ENCODE assay signal across 8 cellular contexts in the genomic region with DNA sequence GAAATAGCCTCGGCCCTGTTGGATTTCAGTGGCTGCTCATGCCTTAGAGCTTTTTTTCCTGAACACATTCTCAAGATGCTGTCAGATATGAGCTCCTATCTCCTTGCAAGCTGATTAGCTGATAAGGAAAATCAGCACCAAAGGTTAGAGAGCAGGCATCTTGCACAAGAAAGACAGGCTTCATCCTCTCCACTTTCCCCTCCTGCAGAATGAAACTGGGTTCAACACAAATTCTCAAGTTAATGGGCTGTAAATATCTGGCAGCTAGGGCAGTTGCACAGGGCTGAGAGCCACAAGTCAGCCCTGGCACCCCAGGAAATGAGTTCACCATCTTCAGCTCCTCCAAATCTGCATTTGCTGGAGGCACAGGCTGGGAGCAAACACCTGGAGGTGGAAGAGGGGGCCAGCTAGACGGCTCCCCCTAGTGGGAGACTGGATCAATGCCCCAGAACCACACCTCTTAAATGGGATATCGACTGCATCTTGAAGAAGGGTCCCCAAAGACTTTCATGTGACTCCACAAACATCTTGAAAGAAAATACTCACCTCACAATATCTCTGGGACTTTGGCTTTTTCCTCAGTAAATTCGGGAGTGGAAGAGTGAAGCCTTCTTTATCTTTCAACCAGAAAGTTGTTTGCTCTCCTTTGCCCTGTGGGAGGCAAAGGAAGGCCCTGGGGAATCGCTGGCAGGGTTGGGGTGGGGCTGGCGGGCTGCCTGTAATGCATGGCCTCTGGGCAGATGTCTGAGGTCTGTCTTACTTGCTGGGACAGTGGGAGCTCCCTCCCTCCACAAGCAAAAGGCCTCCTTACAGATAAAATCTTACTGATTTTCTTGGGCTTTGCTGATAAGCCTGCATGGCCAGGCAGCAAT.
DNase-seq lines count a peak whose midpoint lies in the region; ATAC-seq and TF ChIP-seq lines count a peak whose summit lies in the region.

No MANE protein-coding gene starts in this region.

- H3K4me2 ChIP-seq in OCI-LY3 (ENCODE audit: low read length): no peak overlapping the region

- peak; percentile 83 for ATAC-seq in HG02759 (IDR thresholded peaks at IDR 0.05; ENCODE audit: unreplicated experiment)

- H3K27ac ChIP-seq in 22Rv1 (no peak overlapping the region), OCI-LY3 (ENCODE audit: low read length) (no peak overlapping the region)

- no peaks in the 10 kb centered on the region for H3K36me3 ChIP-seq in OCI-LY3 (replicated peaks; ENCODE audit: low read depth, low read length)

- no peaks in the 10 kb centered on the region for H3K9me3 ChIP-seq in OCI-LY3 (ENCODE audit: insufficient read depth, low read length)

- no peak overlapping the region for H3K4me3 ChIP-seq in OCI-LY3 (ENCODE audit: low read length)
- H3K4me3 ChIP-seq in astrocyte of the spinal cord (ENCODE audit: low read depth, low read length): no peak overlapping the region

- no peaks in the 10 kb centered on the region for H4K20me1 ChIP-seq in OCI-LY3 (ENCODE audit: insufficient read depth, low read length)

- DNase-seq in GDM1 (lab: John Stamatoyannopoulos, UW) (peak; percentile 18), astrocyte of the spinal cord (ENCODE audit: low read depth, low spot score) (peak; percentile 14), iPS-NIHi7 (ENCODE audit: extremely low spot score) (peak; percentile 90), NCI-H1417 treated with DMSO at 0.1 percent for 48 hours (lab: John Stamatoyannopoulos, UW) (no peak)
- peak in 2 of 3 donors; percentile 2 to 18 for DNase-seq in stimulated activated CD4-positive, alpha-beta T cell treated with anti-CD3 and anti-CD28 coated beads, TNF-alpha, amount 100 ng/mL, for 48 hours (ENCODE audit: low read depth in 3 of 3)

- no peak overlapping the region for H2AFZ ChIP-seq in OCI-LY3 (ENCODE audit: low read depth, low read length)

- H3K27me3 ChIP-seq in OCI-LY3 (ENCODE audit: low read depth, low read length): 0 out of 2 replicates have a peak, but pooled peaks cover 5% of the 10 kb centered on the region

- H3K4me1 ChIP-seq in OCI-LY3 (ENCODE audit: low read length): no peaks in the 10 kb centered on the region; the same call in 1 of the 2 replicates

- TF ChIP-seq CTCF in 22Rv1 (IDR thresholded peaks at IDR 0.05): peak; percentile 93
- TF ChIP-seq CTCF in OCI-LY3 (IDR thresholded peaks at IDR 0.05; ENCODE audit: low read depth, low read length): peak; percentile 72
- peak; percentile 70 for TF ChIP-seq CTCF in astrocyte of the spinal cord (IDR thresholded peaks at IDR 0.05; ENCODE audit: low read depth, low read length)

- H3K9ac ChIP-seq in OCI-LY3 (ENCODE audit: low read length): no peak overlapping the region

- in situ Hi-C loops in astrocyte of the spinal cord (cut with HindIII; ENCODE audit: low sequenced_read_pairs): no loop called here

- H3K79me2 ChIP-seq in OCI-LY3 (ENCODE audit: low read length): no peaks in the 10 kb centered on the region
